ENCODE assay signal across 22 cellular contexts in the genomic region with DNA sequence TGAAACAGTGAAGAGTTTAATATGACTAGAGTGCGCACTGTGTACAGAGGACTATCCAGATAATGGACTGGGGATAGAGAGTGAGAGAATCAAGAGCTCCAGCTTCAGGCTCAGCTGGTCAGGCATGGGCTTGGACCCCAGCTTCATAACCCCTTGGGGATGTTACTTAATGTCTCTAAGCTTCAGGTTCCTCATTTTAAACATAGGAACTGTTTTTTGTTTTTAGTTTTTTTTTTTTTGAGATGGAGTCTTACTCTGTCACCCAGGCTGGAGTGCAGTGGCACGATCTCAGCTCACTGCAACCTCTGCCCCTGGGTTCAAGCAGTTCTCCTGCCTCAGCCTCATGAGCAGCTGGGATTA. TPM values are rescaled to one million over a fixed set of nuclear protein-coding genes. Genes with fewer than 3 reads are reported as not detected.
A peak's percentile ranks its signal among the peaks of the same experiment; 100 is the strongest.
DNase-seq lines count a peak whose midpoint lies in the region; ATAC-seq and TF ChIP-seq lines count a peak whose summit lies in the region.
"Had no signal": no experiment of that assay in that cellular context is flagged by ENCODE, and none has a peak within 500 bp of the region (broad histone marks: within the 10 kb centered on the region; RNA-seq: fewer than 3 reads in every experiment).

No MANE protein-coding gene starts in this region.

- ATAC-seq in activated B cell treated with CpG ODN at 0.5 μM for 24 hours (ENCODE audit: low read depth): no peak
- ATAC-seq in HG03521 (IDR thresholded peaks at IDR 0.05; ENCODE audit: unreplicated experiment): no peak
- ATAC-seq: GM12878 had no signal

- no peaks in the 10 kb centered on the region for H3K27me3 Mint-ChIP-seq in activated B cell treated with CpG ODN at 0.5 μM for 24 hours
- peaks cover 20% of the 10 kb centered on the region for H3K27me3 Mint-ChIP-seq in HFFc6 (ENCODE audit: insufficient read depth)

- H3K14ac ChIP-seq in neuronal stem cell (ENCODE audit: low read length): no peak overlapping the region

- peaks cover 0 to 4% of the 10 kb centered on the region in 2 donors for H3K4me1 ChIP-seq in neuronal stem cell (ENCODE audit: control insufficient read depth in 2 of 2, insufficient read depth in 1 of 2, low read depth in 1 of 2, low read length in 2 of 2)
- H3K4me1 ChIP-seq: BE2C had no signal

- H2BK12ac ChIP-seq in neuronal stem cell (ENCODE audit: low read length): no peak overlapping the region

- H3K4me3 Mint-ChIP-seq in activated B cell treated with CpG ODN at 0.5 μM for 24 hours: no peak overlapping the region
- no peak overlapping the region for H3K4me3 Mint-ChIP-seq in HFFc6
- H3K4me3 Mint-ChIP-seq: CD4-positive, alpha-beta memory T cell had no signal

- H3K27ac Mint-ChIP-seq in activated B cell treated with CpG ODN at 0.5 μM for 24 hours (peak overlapping the region; percentile 44), HFFc6 (no peak overlapping the region)

- H3K4me1 Mint-ChIP-seq in activated B cell treated with CpG ODN at 0.5 μM for 24 hours (peaks cover 17% of the 10 kb centered on the region), HFFc6 (ENCODE audit: low read depth) (peaks cover 9% of the 10 kb centered on the region; the same call in 1 of the 2 replicates)

- H3K79me1 ChIP-seq in neuronal stem cell (ENCODE audit: low read depth, low read length): no peaks in the 10 kb centered on the region

- no peak overlapping the region for H2BK120ac ChIP-seq in neuronal stem cell (ENCODE audit: low read depth, low read length)

- no peak overlapping the region for H3K18ac ChIP-seq in neuronal stem cell (ENCODE audit: low read length)

- H2AK5ac ChIP-seq in neuronal stem cell (ENCODE audit: low read depth, low read length): no peak overlapping the region

- no peak overlapping the region for H3K4me2 ChIP-seq in neuronal stem cell (ENCODE audit: insufficient read depth, low read length, poor library complexity, severe bottlenecking)

- H2BK15ac ChIP-seq in neuronal stem cell (ENCODE audit: low read length): no peak overlapping the region

- H3K36me3 ChIP-seq in neuronal stem cell (replicated peaks in 1 of 2; ENCODE audit: control insufficient read depth in 2 of 2, insufficient read depth in 2 of 2, low read length in 2 of 2): no peaks in the 10 kb centered on the region
- H3K36me3 ChIP-seq: BE2C had no signal

- POLR2A ChIA-PET in activated B cell treated with CpG ODN at 0.5 μM for 24 hours (lab: Charles Lee): interaction anchor here (0.6 to 1.5 kb wide), 3 partner anchors 11 to 41 kb away, joined by 3 to 4 read pairs (median 3); no protein-coding TSS in a partner anchor

- H4K8ac ChIP-seq in neuronal stem cell (ENCODE audit: low read depth, low read length): no peak overlapping the region

- H3K9me3 ChIP-seq in neuronal stem cell (replicated peaks in 1 of 2; ENCODE audit: control insufficient read depth in 2 of 2, insufficient read depth in 1 of 2, low read depth in 1 of 2, low read length in 2 of 2): no peaks in the 10 kb centered on the region
- H3K9me3 ChIP-seq: BE2C had no signal

- no peak overlapping the region for H3K4me3 ChIP-seq in neuronal stem cell (ENCODE audit: low read length in 2 of 2)
- H3K4me3 ChIP-seq: GM12878, GM23248 had no signal

- TF ChIP-seq CTCF in activated B cell treated with CpG ODN at 0.5 μM for 24 hours (IDR thresholded peaks at IDR 0.05): no peak
- no peak for TF ChIP-seq CTCF in HFFc6 (IDR thresholded peaks at IDR 0.05)

- no peak overlapping the region for H4K91ac ChIP-seq in neuronal stem cell (ENCODE audit: low read depth, low read length, poor library complexity)

- DNase-seq in SIG-M5 treated with dmso at 0.1 percent for 504 hours (lab: John Stamatoyannopoulos, UW; ENCODE audit: unreplicated experiment) (peak; percentile 14), SIG-M5 (lab: John Stamatoyannopoulos, UW) (no peak), MV-4-11 (lab: John Stamatoyannopoulos, UW) (peak; percentile 69), activated B cell treated with CpG ODN at 0.5 μM for 24 hours (no peak), neuronal stem cell (ENCODE audit: low spot score) (no peak), HFFc6 (no peak), iPS-NIHi7 (ENCODE audit: extremely low spot score) (no peak)
- DNase-seq: 8988T; CD4-positive, alpha-beta memory T cell; DMS153; KBM-7; NCI-H1105; NCI-H1694; NCI-H2081 treated with DMSO at 0.1 percent for 48 hours; NCI-H510A treated with DMSO at 0.1 percent for 48 hours; NCI-H774; T-helper 1 cell had no signal

- H3K9me3 Mint-ChIP-seq in activated B cell treated with CpG ODN at 0.5 μM for 24 hours (no peaks in the 10 kb centered on the region), HFFc6 (no peaks in the 10 kb centered on the region)
- H3K9me3 Mint-ChIP-seq: CD4-positive, alpha-beta memory T cell had no signal

- H3K27ac ChIP-seq in neuronal stem cell (replicated peaks; ENCODE audit: low read length): no peak overlapping the region
- H3K27ac ChIP-seq: GM23248 had no signal

- no peak overlapping the region for H2BK5ac ChIP-seq in neuronal stem cell (ENCODE audit: low read length)

- H3K9ac ChIP-seq in neuronal stem cell (ENCODE audit: low read depth, low read length, poor library complexity): no peak overlapping the region
- H3K9ac ChIP-seq: GM23248 had no signal

- H3K27me3 ChIP-seq in neuronal stem cell (ENCODE audit: control insufficient read depth in 3 of 3, insufficient read depth in 3 of 3, low read depth in 1 of 3, low read length in 3 of 3): peaks cover 0 to 2% (median 0%) of the 10 kb centered on the region in 3 experiments
- H3K27me3 ChIP-seq: BE2C had no signal

- H2AFZ ChIP-seq in neuronal stem cell (ENCODE audit: low read length): peak overlapping the region; percentile 45
- H2AFZ ChIP-seq: GM23248 had no signal

- CTCF ChIA-PET in activated B cell treated with CpG ODN at 0.5 μM for 24 hours (lab: Charles Lee): interaction anchor here (1.4 kb wide), 1 partner anchor 218 kb away, joined by 3 read pairs; no protein-coding TSS in a partner anchor

- H3K4ac ChIP-seq in neuronal stem cell (ENCODE audit: low read length): no peak overlapping the region

- intact Hi-C loops in activated B cell treated with CpG ODN at 0.5 μM for 24 hours (cut with micrococcal nuclease): loop anchor here (2.0 to 10.0 kb wide), 2 partner anchors 17 to 757 kb away; a partner anchor contains a TSS

- no CpG with 5 or more reads among the region's 2 CpGs for WGBS in neuronal stem cell (ENCODE audit: extremely low coverage in 2 of 2, insufficient read length in 2 of 2, insufficient replicate concordance in 1 of 2), 2 donors

- no peak overlapping the region for H3K23ac ChIP-seq in neuronal stem cell (ENCODE audit: low read depth, low read length, poor library complexity)

- no peaks in the 10 kb centered on the region for H3K36me3 Mint-ChIP-seq in activated B cell treated with CpG ODN at 0.5 μM for 24 hours (ENCODE audit: low read depth)
- no peaks in the 10 kb centered on the region for H3K36me3 Mint-ChIP-seq in HFFc6 (ENCODE audit: low read depth)
- H3K36me3 Mint-ChIP-seq: CD4-positive, alpha-beta memory T cell had no signal

RNA-seq across cellular contexts. Expression of a gene that starts 9.9 kb away (rescaled TPM):
- 33.5 and 35.2 TPM in 2 replicates for total RNA-seq in activated B cell treated with CpG ODN at 0.5 μM for 24 hours
- polyA plus RNA-seq in neuronal stem cell (2013, experiment 1 of 2): 8.1 TPM
- polyA plus RNA-seq in neuronal stem cell (2013, experiment 2 of 2): 8.2 TPM
- total RNA-seq in HFFc6 (2021; fragmentation: NEBNext Ultra II Directional; extraction: Animal tissue kit (Norgen Biotek cat#: 25700)): 10 to 100 TPM; 14.4 to 18.4 (median 17.1) TPM

RNA-seq across cellular contexts. Expression of a gene that starts 18.0 kb away (rescaled TPM):
- total RNA-seq in activated B cell treated with CpG ODN at 0.5 μM for 24 hours: 0.20 TPM in 1 of 2 replicates, not detected in the other
- polyA plus RNA-seq in neuronal stem cell (2013, experiment 1 of 2): 0.21 TPM
- 0.12 TPM for polyA plus RNA-seq in neuronal stem cell (2013, experiment 2 of 2)
- total RNA-seq in HFFc6 (2021; fragmentation: NEBNext Ultra II Directional; extraction: Animal tissue kit (Norgen Biotek cat#: 25700)): not detected
- total RNA-seq: GM12878, GM23248 had no signal
- polyA plus RNA-seq: AG04450; CD4-positive, alpha-beta memory T cell; GM23248 had no signal

RNA-seq across cellular contexts. Expression of a gene that starts 28.1 kb away (rescaled TPM):
- total RNA-seq in activated B cell treated with CpG ODN at 0.5 μM for 24 hours: 43.5 and 60.7 TPM in 2 replicates
- polyA plus RNA-seq in neuronal stem cell (2013, experiment 1 of 2): 24.0 TPM
- polyA plus RNA-seq in neuronal stem cell (2013, experiment 2 of 2): 27.1 TPM
- total RNA-seq in HFFc6 (2021; fragmentation: NEBNext Ultra II Directional; extraction: Animal tissue kit (Norgen Biotek cat#: 25700)): 10 to 100 TPM; 17.7 to 26.2 (median 23.7) TPM

RNA-seq across cellular contexts. Expression of a gene that starts 48.1 kb away (rescaled TPM):
- 0.69 and 1.7 TPM in 2 replicates for total RNA-seq in activated B cell treated with CpG ODN at 0.5 μM for 24 hours
- polyA plus RNA-seq in neuronal stem cell (2013, experiment 1 of 2): 15.0 TPM
- 14.5 TPM for polyA plus RNA-seq in neuronal stem cell (2013, experiment 2 of 2)
- 10 to 100 TPM; 22.1 to 33.0 (median 28.8) TPM for total RNA-seq in HFFc6 (2021; fragmentation: NEBNext Ultra II Directional; extraction: Animal tissue kit (Norgen Biotek cat#: 25700))

Comparison
In these comparisons a context has a peak if more than half of its experiments do, and no peak if none do; other contexts are left out.
1. DNase-seq: peak in SIG-M5 treated with dmso at 0.1 percent for 504 hours (single experiment) and MV-4-11 (single experiment); none in SIG-M5 (single experiment), activated B cell treated with CpG ODN at 0.5 μM for 24 hours (single experiment), neuronal stem cell (single experiment), HFFc6 (single experiment) and iPS-NIHi7 (single experiment).